13 cellular contexts compared by ENCODE assay signal in the genomic region with DNA sequence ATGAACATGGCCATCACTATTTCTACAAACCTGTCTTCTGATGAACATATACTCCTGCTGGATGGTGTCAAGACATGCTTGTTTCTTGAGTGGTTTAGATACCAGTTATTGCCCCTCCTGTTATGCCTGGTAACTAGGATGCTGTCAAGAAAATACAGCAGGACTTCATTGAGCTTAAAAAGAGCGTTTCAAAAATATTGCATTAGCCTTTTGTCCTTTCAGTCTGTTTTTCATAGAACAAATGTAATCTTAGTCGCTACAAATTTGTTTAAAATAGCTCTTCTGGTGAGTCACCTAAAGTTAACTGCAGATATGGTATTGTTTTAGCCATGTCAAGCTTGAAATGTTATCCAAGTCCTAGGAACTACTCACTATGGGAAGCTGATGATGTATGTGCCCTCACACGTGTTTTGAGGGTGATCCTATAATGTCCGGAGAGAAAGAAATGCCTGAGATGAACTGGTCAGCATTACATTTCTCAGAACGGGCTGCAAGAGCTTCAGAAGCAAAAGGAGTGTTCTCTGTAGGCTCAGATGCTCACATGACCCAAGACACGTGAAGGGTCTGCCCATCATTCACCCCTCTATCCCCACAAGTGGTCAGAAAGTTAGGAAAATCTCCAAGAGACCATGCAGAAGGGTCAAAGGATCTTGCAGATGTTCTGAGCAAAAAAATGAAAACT. TPM values are rescaled to one million over a fixed set of nuclear protein-coding genes. Genes with fewer than 3 reads are reported as not detected.
DNase-seq lines count a peak whose midpoint lies in the region; ATAC-seq and TF ChIP-seq lines count a peak whose summit lies in the region.
"Had no signal": no experiment of that assay in that cellular context is flagged by ENCODE, and none has a peak within 500 bp of the region (broad histone marks: within the 10 kb centered on the region; RNA-seq: fewer than 3 reads in every experiment).

No MANE protein-coding gene starts in this region.

- DNase-seq in LHCN-M2 (ENCODE audit: low read depth) (peak; percentile 88), chondrocyte (ENCODE audit: low spot score) (no peak), right lobe of liver (no peak), DMS79 treated with DMSO at 0.1 percent for 48 hours (lab: John Stamatoyannopoulos, UW) (no peak), dorsolateral prefrontal cortex (no peak), NOMO-1 (lab: John Stamatoyannopoulos, UW; ENCODE audit: unreplicated experiment in 2 of 2) (no peak)
- DNase-seq in naive thymus-derived CD4-positive, alpha-beta T cell, result no peak
- DNase-seq: activated CD4-positive, alpha-beta T cell treated with anti-CD3 and anti-CD28 coated beads, Interleukin-2, amount 10 ng/mL, durations not matched to agents 24 days and 14 days; erythroblast; Karpas-422; retina had no signal

- CTCF ChIA-PET in naive thymus-derived CD4-positive, alpha-beta T cell (lab: Charles Lee), result interaction anchor here (0.7 to 1.3 kb wide), 2 partner anchors 118 to 791 kb away, joined by 3 read pairs; no protein-coding TSS in a partner anchor

- TF ChIP-seq CTCF in chondrocyte (IDR thresholded peaks at IDR 0.05) (no peak), right lobe of liver (IDR thresholded peaks at IDR 0.05) (no peak), dorsolateral prefrontal cortex (IDR thresholded peaks at IDR 0.05 in 54 of 56, conservative IDR thresholded peaks at IDR 0.05 in 2 of 56; ENCODE audit: low read depth in 1 of 56, partially characterized antibody in 56 of 56) (no peak)

- H3K27ac ChIP-seq in right lobe of liver, result peak overlapping the region; percentile 65 to 81 (median 78)
- H3K27ac ChIP-seq in thymus (ENCODE audit: low read depth), result peak overlapping the region; percentile 12
- no peak overlapping the region for H3K27ac ChIP-seq in dorsolateral prefrontal cortex
- no peak overlapping the region for H3K27ac ChIP-seq in naive thymus-derived CD4-positive, alpha-beta T cell (ENCODE audit: low read depth, low read length)

- peaks cover 83% of the 10 kb centered on the region for H3K4me1 Mint-ChIP-seq in chondrocyte (ENCODE audit: low read depth)
- peaks cover 0 to 6% (median 0%) of the 10 kb centered on the region in 7 donors for H3K4me1 Mint-ChIP-seq in naive thymus-derived CD4-positive, alpha-beta T cell

- H3K4me3 ChIP-seq in right lobe of liver (no peak overlapping the region), thymus (ENCODE audit: low read length) (no peak overlapping the region), dorsolateral prefrontal cortex (no peak overlapping the region)
- H3K4me3 ChIP-seq in naive thymus-derived CD4-positive, alpha-beta T cell (ENCODE audit: low read length), result no peak overlapping the region

- H3K36me3 ChIP-seq in right lobe of liver (no peaks in the 10 kb centered on the region), thymus (ENCODE audit: control insufficient read depth, insufficient read depth) (no peaks in the 10 kb centered on the region)
- H3K36me3 ChIP-seq in naive thymus-derived CD4-positive, alpha-beta T cell (ENCODE audit: control insufficient read depth in 2 of 3, insufficient read depth in 3 of 3, low read length in 3 of 3), result no peaks in the 10 kb centered on the region

- intact Hi-C loops in right lobe of liver (cut with DNase I) (loop anchor here in 1 of 2 donors (5.0 kb wide), 1 partner anchor 42 kb away; no protein-coding TSS in a partner anchor), dorsolateral prefrontal cortex (cut with DNase I) (loop anchor here in 1 of 2 donors (5.0 kb wide), 1 partner anchor 568 kb away; no protein-coding TSS in a partner anchor)
- intact Hi-C loops in naive thymus-derived CD4-positive, alpha-beta T cell (cut with micrococcal nuclease), result no loop called here

- H3K27me3 Mint-ChIP-seq in chondrocyte (ENCODE audit: low read depth), result no peaks in the 10 kb centered on the region
- H3K27me3 Mint-ChIP-seq in naive thymus-derived CD4-positive, alpha-beta T cell, result peaks cover 4 to 33% (median 8%) of the 10 kb centered on the region in 5 donors
- H3K27me3 Mint-ChIP-seq: activated naive CD8-positive, alpha-beta T cell had no signal

- ATAC-seq in right lobe of liver, result no peak
- no peak for ATAC-seq in naive thymus-derived CD4-positive, alpha-beta T cell

- no peaks in the 10 kb centered on the region for H3K36me3 Mint-ChIP-seq in chondrocyte (ENCODE audit: low read depth)
- H3K36me3 Mint-ChIP-seq in naive thymus-derived CD4-positive, alpha-beta T cell, result no peaks in the 10 kb centered on the region
- H3K36me3 Mint-ChIP-seq: activated naive CD8-positive, alpha-beta T cell had no signal

- 37% methylated on average over 6 of the region's 6 CpGs for WGBS in right lobe of liver (ENCODE audit: insufficient coverage, low coverage, low lambda C conversion rate, missing lambda C conversion rate)
- 87% methylated on average over 6 of the region's 6 CpGs for WGBS in thymus

- POLR2A ChIA-PET in naive thymus-derived CD4-positive, alpha-beta T cell (lab: Charles Lee), result no interaction called here

- peak overlapping the region; percentile 85 for H3K27ac Mint-ChIP-seq in chondrocyte (ENCODE audit: unreplicated experiment)
- H3K27ac Mint-ChIP-seq in naive thymus-derived CD4-positive, alpha-beta T cell, result no peak overlapping the region
- H3K27ac Mint-ChIP-seq: activated CD4-positive, alpha-beta T cell treated with anti-CD3 and anti-CD28 coated beads, Interleukin-2, amount 10 ng/mL, durations not matched to agents 24 days and 14 days; activated naive CD8-positive, alpha-beta T cell had no signal

- no peak overlapping the region for H3K4me3 Mint-ChIP-seq in chondrocyte (ENCODE audit: unreplicated experiment)
- H3K4me3 Mint-ChIP-seq in naive thymus-derived CD4-positive, alpha-beta T cell, result no peak overlapping the region
- H3K4me3 Mint-ChIP-seq: activated CD4-positive, alpha-beta T cell treated with anti-CD3 and anti-CD28 coated beads, Interleukin-2, amount 10 ng/mL, durations not matched to agents 24 days and 14 days; activated naive CD8-positive, alpha-beta T cell had no signal

- no peak for TF ChIP-seq POLR2A in right lobe of liver (IDR thresholded peaks at IDR 0.05)

- H3K9me3 ChIP-seq in right lobe of liver (no peaks in the 10 kb centered on the region), thymus (ENCODE audit: control insufficient read depth) (no peaks in the 10 kb centered on the region)
- no peaks in the 10 kb centered on the region for H3K9me3 ChIP-seq in naive thymus-derived CD4-positive, alpha-beta T cell (ENCODE audit: control insufficient read depth in 2 of 3, low read length in 3 of 3)

- H3K27me3 ChIP-seq in right lobe of liver, result no peaks in the 10 kb centered on the region
- H3K27me3 ChIP-seq in thymus (ENCODE audit: control insufficient read depth, insufficient read depth), result no peaks in the 10 kb centered on the region
- no peaks in the 10 kb centered on the region for H3K27me3 ChIP-seq in dorsolateral prefrontal cortex
- H3K27me3 ChIP-seq in naive thymus-derived CD4-positive, alpha-beta T cell (ENCODE audit: control insufficient read depth in 2 of 2, insufficient read depth in 2 of 2, low read length in 2 of 2), result no peaks in the 10 kb centered on the region

- no peaks in the 10 kb centered on the region for H3K9me3 Mint-ChIP-seq in chondrocyte (ENCODE audit: low read depth)
- H3K9me3 Mint-ChIP-seq in naive thymus-derived CD4-positive, alpha-beta T cell, result no peaks in the 10 kb centered on the region
- H3K9me3 Mint-ChIP-seq: activated CD4-positive, alpha-beta T cell treated with anti-CD3 and anti-CD28 coated beads, Interleukin-2, amount 10 ng/mL, durations not matched to agents 24 days and 14 days had no signal

- H3K4me1 ChIP-seq in right lobe of liver (peaks cover 0 to 61% (median 25%) of the 10 kb centered on the region in 4 donors), thymus (ENCODE audit: control insufficient read depth, insufficient read depth, low read length) (peaks cover 2% of the 10 kb centered on the region)
- no peaks in the 10 kb centered on the region for H3K4me1 ChIP-seq in naive thymus-derived CD4-positive, alpha-beta T cell (ENCODE audit: control insufficient read depth in 2 of 2, insufficient read depth in 2 of 2, low read length in 2 of 2)

RNA-seq across cellular contexts. Expression of a gene that starts 20.7 kb away (rescaled TPM):
- total RNA-seq in LHCN-M2 (2014; rRNA removed), result 160 and 164 TPM in 2 replicates
- 146 TPM for polyA plus RNA-seq in LHCN-M2 (2012)
- 33.0 to 53.8 TPM (median 49.2 TPM) in 3 replicates for total RNA-seq in chondrocyte
- total RNA-seq in right lobe of liver, result 10 to 100 TPM in 5 of 6 experiments, 1 to 10 TPM in 1; 7.9 to 82.6 (median 21.6) TPM
- polyA plus RNA-seq in thymus, result 37.4 TPM
- total RNA-seq in dorsolateral prefrontal cortex, result 100 to 1,000 TPM in 2 of 120 experiments, 10 to 100 TPM in 69, 1 to 10 TPM in 49; 1.8 to 125 (median 11.4) TPM
- total RNA-seq in naive thymus-derived CD4-positive, alpha-beta T cell, result 10 to 100 TPM in 1 of 5 experiments, 1 to 10 TPM in 2, under 1 TPM in 2; 0.19 to 27.2 (median 3.8) TPM
- polyA plus RNA-seq in naive thymus-derived CD4-positive, alpha-beta T cell, result not detected

RNA-seq across cellular contexts. Expression of a gene that starts 31.5 kb away (rescaled TPM):
- total RNA-seq in LHCN-M2 (2014; rRNA removed) (31.6 and 32.1 TPM in 2 replicates), chondrocyte (44.5 to 49.2 TPM (median 47.8 TPM) in 3 replicates), right lobe of liver (10 to 100 TPM; 13.7 to 28.4 (median 21.3) TPM), dorsolateral prefrontal cortex (10 to 100 TPM; 38.0 to 99.1 (median 63.4) TPM)
- 10.4 TPM for polyA plus RNA-seq in LHCN-M2 (2012)
- 8.1 TPM for polyA plus RNA-seq in thymus
- total RNA-seq in naive thymus-derived CD4-positive, alpha-beta T cell, result 10 to 100 TPM in 4 of 5 experiments, 1 to 10 TPM in 1; 8.5 to 35.2 (median 16.1) TPM
- polyA plus RNA-seq in naive thymus-derived CD4-positive, alpha-beta T cell, result 1 to 10 TPM; 4.2 to 4.4 TPM

Comparison
In these comparisons a context has a peak if more than half of its experiments do, and no peak if none do; other contexts are left out.
1. H3K27ac ChIP-seq: peak in right lobe of liver (3 of 3) and thymus (single experiment); none in dorsolateral prefrontal cortex (0 of 59) and naive thymus-derived CD4-positive, alpha-beta T cell (single experiment).